In the genomic region with DNA sequence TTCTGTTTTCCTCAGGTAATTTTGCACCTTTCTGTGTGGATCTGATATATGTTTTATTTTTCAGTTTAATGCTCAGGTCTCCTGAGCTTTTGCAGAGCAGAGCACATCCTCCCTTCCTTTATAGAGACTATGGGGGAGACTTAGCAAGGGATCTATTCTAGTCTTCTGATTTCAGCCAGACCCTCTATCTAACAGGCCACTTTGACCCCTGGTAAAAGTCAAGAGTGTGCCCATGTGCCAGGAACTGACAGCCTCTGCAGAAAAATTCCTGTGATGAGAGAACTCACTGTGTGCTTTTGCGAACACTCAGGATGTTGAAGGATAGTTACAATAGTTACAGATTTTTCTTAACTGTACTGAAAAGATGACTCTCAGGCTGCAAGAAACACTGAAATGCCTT, we compare ENCODE assay signal across 19 cellular contexts.
A peak's percentile ranks its signal among the peaks of the same experiment; 100 is the strongest.
DNase-seq lines count a peak whose midpoint lies in the region; ATAC-seq and TF ChIP-seq lines count a peak whose summit lies in the region.
"Had no signal": no experiment of that assay in that cellular context is flagged by ENCODE, and none has a peak within 500 bp of the region (broad histone marks: within the 10 kb centered on the region; RNA-seq: fewer than 3 reads in every experiment).

No MANE protein-coding gene starts in this region.

- CTCF ChIA-PET in Panc1 (lab: Charles Lee) = interaction anchor here (0.6 kb wide), 1 partner anchor 485 kb away, joined by 3 read pairs; no protein-coding TSS in a partner anchor

- H3K4me1 ChIP-seq in Panc1 (ENCODE audit: control insufficient read depth, insufficient read depth, low read length) = peaks cover 86% of the 10 kb centered on the region
- H3K4me1 ChIP-seq in cardiac muscle cell (ENCODE audit: low read depth) = peaks cover 66% of the 10 kb centered on the region
- peaks cover 15% of the 10 kb centered on the region for H3K4me1 ChIP-seq in right cardiac atrium (ENCODE audit: control insufficient read depth, insufficient read depth, low read length)
- H3K4me1 ChIP-seq in prostate gland (replicated peaks) = no peaks in the 10 kb centered on the region
- H3K4me1 ChIP-seq: HAP-1 had no signal

- 63% methylated on average over 1 of the region's 1 CpG for WGBS in right cardiac atrium
- WGBS in prostate gland = 86% methylated on average over 1 of the region's 1 CpG

- TF ChIP-seq POLR2A in prostate gland (IDR thresholded peaks at IDR 0.05) = no peak

- no peak for DNase-seq in Panc1 (ENCODE audit: low read depth, low spot score)
- peak in 1 of 2 donors; percentile 43 for DNase-seq in cardiac muscle cell (ENCODE audit: low read depth in 1 of 2, low spot score in 1 of 2)
- no peak for DNase-seq in right cardiac atrium
- DNase-seq in prostate gland (ENCODE audit: low spot score) = no peak
- DNase-seq in NCI-H82 treated with DMSO at 0.1 percent for 48 hours (lab: John Stamatoyannopoulos, UW; ENCODE audit: unreplicated experiment) = no peak
- no peak for DNase-seq in MG63
- no peak for DNase-seq in iPS-NIHi7 (ENCODE audit: extremely low spot score)
- DNase-seq: C1 segment of cervical spinal cord; CD4-positive, alpha-beta memory T cell; COR-L47; GOT3; HFFc6; KBM-7; NCI-H1694; NCI-H446 treated with DMSO at 0.1 percent for 48 hours; RPMI8226; SHP77 treated with DMSO at 0.1 percent for 48 hours had no signal

- intact Hi-C loops in Panc1 (cut with micrococcal nuclease; ENCODE audit: unreplicated experiment) = loop anchor here (10.0 kb wide), 1 partner anchor 1968 kb away; no protein-coding TSS in a partner anchor
- intact Hi-C loops in right cardiac atrium (cut with DNase I) = no loop called here
- intact Hi-C loops in prostate gland (cut with DNase I) = no loop called here

- peak overlapping the region; percentile 84 for H3K27ac ChIP-seq in Panc1 (ENCODE audit: low read length)
- peak overlapping the region; percentile 86 for H3K27ac ChIP-seq in cardiac muscle cell
- peak overlapping the region; percentile 25 for H3K27ac ChIP-seq in right cardiac atrium (ENCODE audit: low read length)
- peak overlapping the region; percentile 59 to 87 for H3K27ac ChIP-seq in prostate gland

- H3K27me3 ChIP-seq in Panc1 (ENCODE audit: control insufficient read depth, insufficient read depth, low read length) (no peaks in the 10 kb centered on the region), cardiac muscle cell (no peaks in the 10 kb centered on the region), right cardiac atrium (ENCODE audit: control insufficient read depth, insufficient read depth) (no peaks in the 10 kb centered on the region), prostate gland (replicated peaks; ENCODE audit: insufficient read depth) (no peaks in the 10 kb centered on the region), MG63 (no peaks in the 10 kb centered on the region)

- no peaks in the 10 kb centered on the region for H3K36me3 ChIP-seq in Panc1 (ENCODE audit: control insufficient read depth, insufficient read depth, low read length)
- H3K36me3 ChIP-seq in cardiac muscle cell = no peaks in the 10 kb centered on the region
- H3K36me3 ChIP-seq in prostate gland = no peaks in the 10 kb centered on the region
- no peaks in the 10 kb centered on the region for H3K36me3 ChIP-seq in MG63
- H3K36me3 ChIP-seq: HAP-1 had no signal

- H3K4me3 ChIP-seq in Panc1 (ENCODE audit: low read depth in 2 of 2, low read length in 2 of 2) = no peak overlapping the region
- H3K4me3 ChIP-seq in cardiac muscle cell = no peak overlapping the region
- no peak overlapping the region for H3K4me3 ChIP-seq in right cardiac atrium (ENCODE audit: low read length)
- H3K4me3 ChIP-seq in prostate gland = no peak overlapping the region
- no peak overlapping the region for H3K4me3 ChIP-seq in MG63
- H3K4me3 ChIP-seq: HAP-1, PC-9 had no signal

- TF ChIP-seq CTCF in Panc1 (IDR thresholded peaks at IDR 0.05) (no peak), cardiac muscle cell (IDR thresholded peaks at IDR 0.05; ENCODE audit: low read depth, low read length) (no peak), prostate gland (IDR thresholded peaks at IDR 0.05) (no peak)

- POLR2A ChIA-PET in Panc1 (lab: Charles Lee) = no interaction called here

- ATAC-seq in Panc1 (no peak), right cardiac atrium (peak; percentile 51 to 61)

- H3K9me3 ChIP-seq in Panc1 (ENCODE audit: control insufficient read depth, insufficient read depth, low read depth, low read length) = no peaks in the 10 kb centered on the region
- no peaks in the 10 kb centered on the region for H3K9me3 ChIP-seq in cardiac muscle cell (ENCODE audit: low read depth)
- no peaks in the 10 kb centered on the region for H3K9me3 ChIP-seq in right cardiac atrium (ENCODE audit: control insufficient read depth, low read length)
- no peaks in the 10 kb centered on the region for H3K9me3 ChIP-seq in prostate gland
- H3K9me3 ChIP-seq in MG63 = no peaks in the 10 kb centered on the region
- H3K9me3 ChIP-seq: HAP-1 had no signal

- in situ Hi-C loops in Panc1 (cut with HindIII; ENCODE audit: low pct_unique_long_range_greater_than_20kb, low sequenced_read_pairs) = no loop called here

- no TSS peak for BruUV-seq in Panc1 (replicated peaks; lab: Mats Ljungman, UMichigan)

Comparison
In these comparisons a context has a peak if more than half of its experiments do, and no peak if none do; other contexts are left out.
1. H3K27ac ChIP-seq: peak in every context shown above with its lines; median percentile 86 in cardiac muscle cell; 84 in Panc1; 73 in prostate gland; 25 in right cardiac atrium.